18 cellular contexts compared by ENCODE assay signal in the genomic region with DNA sequence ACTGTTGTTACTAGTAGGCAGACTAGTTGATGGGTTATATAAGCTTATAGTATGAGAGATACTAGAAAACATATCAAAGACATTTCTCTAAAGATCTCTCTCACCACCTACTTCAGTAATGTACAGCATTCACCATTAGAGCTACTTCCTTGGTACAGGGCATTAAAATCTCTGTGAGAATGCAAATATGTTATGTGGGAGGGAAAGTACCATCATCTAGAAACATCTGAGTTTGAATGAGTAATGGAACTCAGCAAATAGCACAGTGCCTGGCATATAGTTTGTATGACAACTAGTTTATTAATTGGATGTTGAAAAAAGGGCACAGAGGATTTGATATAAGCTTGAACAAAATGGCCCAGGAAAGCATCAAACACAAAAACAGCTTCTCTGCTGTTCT.
"Had no signal": no experiment of that assay in that cellular context is flagged by ENCODE, and none has a peak within 500 bp of the region (broad histone marks: within the 10 kb centered on the region; RNA-seq: fewer than 3 reads in every experiment).

No MANE protein-coding gene starts in this region.

- FAIRE-seq: astrocyte, endometrium, urothelium cell line had no signal

- ATAC-seq: activated CD8-positive, alpha-beta T cell treated with anti-CD3 and anti-CD28 coated beads, Interleukin-2, amount 10 ng/mL, durations not matched to agents 7 days and 5 days; lower lobe of right lung; naive thymus-derived CD8-positive, alpha-beta T cell had no signal

- DNase-seq: activated CD4-positive, alpha-beta T cell treated with anti-CD3 and anti-CD28 coated beads, Interleukin-2, amount 10 ng/mL, durations not matched to agents 7 days and 5 days; activated CD4-positive, CD25-positive, alpha-beta regulatory T cell; activated CD8-positive, alpha-beta T cell treated with anti-CD3 and anti-CD28 coated beads, Interleukin-2, amount 10 ng/mL, durations not matched to agents 7 days and 5 days; activated gamma-delta T cell treated with Interleukin-2 at 50 U/mL for 16 hours; adrenal gland; erythroblast; foreskin melanocyte; hypothalamus; islet precursor cell; lower lobe of right lung; naive thymus-derived CD8-positive, alpha-beta T cell; stimulated activated CD4-positive, alpha-beta T cell treated with anti-CD3 and anti-CD28 coated beads, Interleukin-12 subunit alpha, Interleukin-12 subunit beta, amount 100 ng/mL, for 4 hours; stimulated activated CD4-positive, alpha-beta T cell treated with anti-CD3 and anti-CD28 coated beads, Interleukin-1b, Interleukin-23, amount 100 ng/mL, for 48 hours; stimulated activated naive CD4-positive, alpha-beta T cell treated with Interleukin-2 at 50 U/mL for 16 hours; thyroid gland had no signal
